ENCODE assay signal across 17 cellular contexts in the genomic region with DNA sequence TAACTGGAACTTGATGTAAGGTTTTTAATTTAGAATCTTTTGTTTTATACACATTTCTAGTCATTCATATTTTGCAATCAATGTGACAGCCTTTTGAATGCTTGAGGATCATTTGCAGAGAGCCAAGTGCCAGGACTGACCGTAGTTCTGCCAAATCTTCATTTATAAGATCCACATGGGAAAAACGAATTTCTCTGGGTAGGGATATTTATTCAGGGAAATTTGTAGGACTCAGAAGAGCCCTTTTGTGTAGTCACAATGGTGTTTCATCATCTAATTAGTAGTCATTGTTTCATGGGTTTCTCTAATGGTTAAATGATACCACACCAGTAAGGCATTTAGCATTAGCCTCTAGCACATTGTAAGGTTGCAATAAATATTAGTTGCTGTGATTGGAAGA.
DNase-seq lines count a peak whose midpoint lies in the region; ATAC-seq, FAIRE-seq and TF ChIP-seq lines count a peak whose summit lies in the region.
"Had no signal": no experiment of that assay in that cellular context is flagged by ENCODE, and none has a peak within 500 bp of the region (broad histone marks: within the 10 kb centered on the region; RNA-seq: fewer than 3 reads in every experiment).

No MANE protein-coding gene starts in this region.

- no peak overlapping the region for H3K4me3 Mint-ChIP-seq in WTC11
- H3K4me3 Mint-ChIP-seq: CD4-positive, alpha-beta memory T cell had no signal

- no peaks in the 10 kb centered on the region; the same call in 1 of the 2 replicates for H3K36me3 Mint-ChIP-seq in WTC11

- H3F3A ChIP-seq in SK-N-SH (replicated peaks; ENCODE audit: insufficient read depth) (peaks cover 48% of the 10 kb centered on the region), smooth muscle cell (ENCODE audit: low read depth) (peaks cover 12% of the 10 kb centered on the region)

- H3K27me3 ChIP-seq in SK-N-SH (ENCODE audit: insufficient read depth), result no peaks in the 10 kb centered on the region
- no peaks in the 10 kb centered on the region for H3K27me3 ChIP-seq in foreskin keratinocyte
- no peaks in the 10 kb centered on the region for H3K27me3 ChIP-seq in smooth muscle cell (ENCODE audit: low read depth)
- H3K27me3 ChIP-seq in small intestine (ENCODE audit: control insufficient read depth in 2 of 2, insufficient read depth in 2 of 2, low read length in 2 of 2), result no peaks in the 10 kb centered on the region
- no peaks in the 10 kb centered on the region for H3K27me3 ChIP-seq in H7 (ENCODE audit: control insufficient read depth, insufficient read depth, low read length)

- POLR2A ChIA-PET in SK-N-SH (lab: Yijun Ruan, JAX), result no interaction called here
- POLR2A ChIA-PET in WTC11 (lab: Charles Lee), result no interaction called here

- H2AFZ ChIP-seq in SK-N-SH (ENCODE audit: low read depth) (no peak overlapping the region), smooth muscle cell (ENCODE audit: low read depth) (no peak overlapping the region)

- H3K4me1 Mint-ChIP-seq in WTC11, result peaks cover 63% of the 10 kb centered on the region

- H3K36me3 ChIP-seq in SK-N-SH (replicated peaks in 1 of 2; ENCODE audit: control insufficient read depth in 1 of 2, insufficient read depth in 2 of 2, low read length in 1 of 2) (peaks cover 39 to 75% of the 10 kb centered on the region in 2 experiments), smooth muscle cell (ENCODE audit: low read depth) (peaks cover 27% of the 10 kb centered on the region), small intestine (ENCODE audit: control insufficient read depth in 2 of 2, insufficient read depth in 2 of 2, low read length in 2 of 2) (peaks cover 0 to 11% of the 10 kb centered on the region in 2 donors), H7 (replicated peaks; ENCODE audit: control insufficient read depth, insufficient read depth, low read length) (no peaks in the 10 kb centered on the region)

- H3K4me2 ChIP-seq in SK-N-SH (peak overlapping the region; percentile 7; the same call in 1 of the 2 replicates), smooth muscle cell (no peak overlapping the region)

- H3K27me3 Mint-ChIP-seq in WTC11 (ENCODE audit: low read depth), result no peaks in the 10 kb centered on the region
- H3K27me3 Mint-ChIP-seq: CD4-positive, alpha-beta memory T cell had no signal

- ATAC-seq in SK-N-SH treated with all-trans-retinoic acid at 6 μM for 48 hours, result no peak
- ATAC-seq in WTC11, result no peak
- no peak for ATAC-seq in foreskin keratinocyte

- TF ChIP-seq RAD21 in SK-N-SH (IDR thresholded peaks at IDR 0.05; ENCODE audit: low read length), result no peak

- CTCF ChIA-PET in SK-N-SH (lab: Yijun Ruan, JAX), result interaction anchor here (1.4 kb wide), 1 partner anchor 101 kb away, joined by 7 read pairs; no protein-coding TSS in a partner anchor
- CTCF ChIA-PET in WTC11 (lab: Charles Lee), result no interaction called here

- peak overlapping the region; percentile 67 for H3K27ac Mint-ChIP-seq in WTC11
- H3K27ac Mint-ChIP-seq: CD4-positive, alpha-beta memory T cell had no signal

- no peaks in the 10 kb centered on the region for H3K9me2 ChIP-seq in SK-N-SH

- H3K4me3 ChIP-seq in SK-N-SH (ENCODE audit: low read depth in 2 of 2, low read length in 1 of 2), result no peak overlapping the region
- no peak overlapping the region for H3K4me3 ChIP-seq in smooth muscle cell
- no peak overlapping the region for H3K4me3 ChIP-seq in small intestine (ENCODE audit: low read depth in 1 of 2, low read length in 2 of 2)
- H3K4me3 ChIP-seq in H7 (ENCODE audit: insufficient read depth, low read depth, low read length), result no peak overlapping the region

- H3K4me1 ChIP-seq in SK-N-SH (ENCODE audit: control insufficient read depth in 1 of 2, insufficient read depth in 2 of 2, low read depth in 1 of 2, low read length in 1 of 2) (peaks cover 2 to 25% of the 10 kb centered on the region in 2 experiments; a peak in 3 of 4 replicates), foreskin keratinocyte (peaks cover 14% of the 10 kb centered on the region), smooth muscle cell (ENCODE audit: low read depth) (no peaks in the 10 kb centered on the region), small intestine (ENCODE audit: control insufficient read depth in 2 of 2, insufficient read depth in 1 of 2, low read depth in 1 of 2, low read length in 1 of 2) (peaks cover 4 to 6% of the 10 kb centered on the region in 2 donors)

- no peak for FAIRE-seq in small intestine (lab: Jason Lieb, UNC)

- peaks cover 100% of the 10 kb centered on the region for H3K79me2 ChIP-seq in SK-N-SH (ENCODE audit: insufficient read depth)
- peaks cover 33% of the 10 kb centered on the region for H3K79me2 ChIP-seq in smooth muscle cell (ENCODE audit: low read depth)

- H3K9me3 ChIP-seq in SK-N-SH (no peaks in the 10 kb centered on the region), smooth muscle cell (replicated peaks; ENCODE audit: low read depth) (no peaks in the 10 kb centered on the region), small intestine (ENCODE audit: control insufficient read depth, low read depth) (no peaks in the 10 kb centered on the region)

- H4K20me1 ChIP-seq in SK-N-SH (ENCODE audit: insufficient read depth) (peaks cover 86% of the 10 kb centered on the region), smooth muscle cell (ENCODE audit: low read depth) (peaks cover 90% of the 10 kb centered on the region)

- no peak for TF ChIP-seq CTCF in SK-N-SH (IDR thresholded peaks at IDR 0.05)
- TF ChIP-seq CTCF in WTC11 (IDR thresholded peaks at IDR 0.05), result no peak
- TF ChIP-seq CTCF in foreskin keratinocyte (conservative IDR thresholded peaks at IDR 0.05), result no peak
- TF ChIP-seq CTCF in smooth muscle cell (IDR thresholded peaks at IDR 0.05; ENCODE audit: borderline replicate concordance, insufficient read depth, poor library complexity, severe bottlenecking), result no peak

- no peak overlapping the region for H3K9ac ChIP-seq in SK-N-SH
- no peak overlapping the region for H3K9ac ChIP-seq in smooth muscle cell (ENCODE audit: low read depth)

- peak overlapping the region in 1 of 2 experiments; percentile 34; a peak in 1 of 4 replicates for H3K27ac ChIP-seq in SK-N-SH (ENCODE audit: low read depth in 2 of 2, low read length in 1 of 2)
- peak overlapping the region; percentile 30 for H3K27ac ChIP-seq in foreskin keratinocyte
- peak overlapping the region; percentile 34 for H3K27ac ChIP-seq in smooth muscle cell (ENCODE audit: low read depth)
- peak overlapping the region in 1 of 2 donors; percentile 76 for H3K27ac ChIP-seq in small intestine (ENCODE audit: low read depth in 1 of 2, low read length in 1 of 2)
- H3K27ac ChIP-seq: 22Rv1 had no signal

- 94% methylated on average over 2 of the region's 2 CpGs for WGBS in SK-N-SH (ENCODE audit: low lambda C conversion rate)
- 94% methylated on average over 2 of the region's 2 CpGs for WGBS in smooth muscle cell (ENCODE audit: low lambda C conversion rate)
- 89 to 93% (median 91%) methylated on average over 2 of the region's 2 CpGs for WGBS in small intestine, 3 donors

- peaks cover 5% of the 10 kb centered on the region for H3K9me3 Mint-ChIP-seq in WTC11
- H3K9me3 Mint-ChIP-seq: CD4-positive, alpha-beta memory T cell had no signal

- no peak for TF ChIP-seq EP300 in SK-N-SH (IDR thresholded peaks at IDR 0.05; ENCODE audit: borderline replicate concordance in 1 of 2, low read depth in 1 of 2, low read length in 1 of 2)

- no peak for DNase-seq in SK-N-SH
- no peak for DNase-seq in WTC11 (ENCODE audit: low spot score)
- DNase-seq in foreskin keratinocyte, result no peak
- DNase-seq in smooth muscle cell (lab: John Stamatoyannopoulos, UW; ENCODE audit: unreplicated experiment), result no peak
- no peak for DNase-seq in small intestine
- DNase-seq in H7, result no peak
- no peak for DNase-seq in NCI-H1105 (lab: John Stamatoyannopoulos, UW)
- DNase-seq: Calu3; CD4-positive, alpha-beta memory T cell; GOT3; KBM-7; NCI-H1436 treated with DMSO at 0.1 percent for 48 hours; NCI-H2029 treated with DMSO at 0.1 percent for 48 hours; NCI-H510A treated with DMSO at 0.1 percent for 48 hours; SHP77 had no signal

TF ChIP-seq in SK-N-SH, 30 proteins besides CTCF, POLR2A, EP300 and RAD21 (continues in another document):
- TF ChIP-seq RFX5 (IDR thresholded peaks at IDR 0.05; ENCODE audit: low read length) (no peak), ELF1 (IDR thresholded peaks at IDR 0.05) (no peak), RXRA (IDR thresholded peaks at IDR 0.05; ENCODE audit: borderline replicate concordance, low read depth) (no peak)
- TF ChIP-seq, protein P1, sequence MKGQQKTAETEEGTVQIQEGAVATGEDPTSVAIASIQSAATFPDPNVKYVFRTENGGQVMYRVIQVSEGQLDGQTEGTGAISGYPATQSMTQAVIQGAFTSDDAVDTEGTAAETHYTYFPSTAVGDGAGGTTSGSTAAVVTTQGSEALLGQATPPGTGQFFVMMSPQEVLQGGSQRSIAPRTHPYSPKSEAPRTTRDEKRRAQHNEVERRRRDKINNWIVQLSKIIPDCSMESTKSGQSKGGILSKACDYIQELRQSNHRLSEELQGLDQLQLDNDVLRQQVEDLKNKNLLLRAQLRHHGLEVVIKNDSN (IDR thresholded peaks at IDR 0.05; ENCODE audit: borderline replicate concordance, low read depth), result no peak

TF ChIP-seq in SK-N-SH treated with all-trans-retinoic acid at 6 μM for 48 hours, 23 proteins besides CTCF, POLR2A, EP300 and RAD21 (continues in another document):
- no peak for TF ChIP-seq GLIS3 (CRISPR knock-in tag; IDR thresholded peaks at IDR 0.05)
- no peak for TF ChIP-seq CSDC2 (CRISPR knock-in tag; IDR thresholded peaks at IDR 0.05)
- TF ChIP-seq TCF4 (CRISPR knock-in tag; IDR thresholded peaks at IDR 0.05; ENCODE audit: borderline replicate concordance), result no peak

TF ChIP-seq in WTC11, 78 proteins besides CTCF, POLR2A, EP300 and RAD21 (continues in another document):
- TF ChIP-seq, protein P2, sequence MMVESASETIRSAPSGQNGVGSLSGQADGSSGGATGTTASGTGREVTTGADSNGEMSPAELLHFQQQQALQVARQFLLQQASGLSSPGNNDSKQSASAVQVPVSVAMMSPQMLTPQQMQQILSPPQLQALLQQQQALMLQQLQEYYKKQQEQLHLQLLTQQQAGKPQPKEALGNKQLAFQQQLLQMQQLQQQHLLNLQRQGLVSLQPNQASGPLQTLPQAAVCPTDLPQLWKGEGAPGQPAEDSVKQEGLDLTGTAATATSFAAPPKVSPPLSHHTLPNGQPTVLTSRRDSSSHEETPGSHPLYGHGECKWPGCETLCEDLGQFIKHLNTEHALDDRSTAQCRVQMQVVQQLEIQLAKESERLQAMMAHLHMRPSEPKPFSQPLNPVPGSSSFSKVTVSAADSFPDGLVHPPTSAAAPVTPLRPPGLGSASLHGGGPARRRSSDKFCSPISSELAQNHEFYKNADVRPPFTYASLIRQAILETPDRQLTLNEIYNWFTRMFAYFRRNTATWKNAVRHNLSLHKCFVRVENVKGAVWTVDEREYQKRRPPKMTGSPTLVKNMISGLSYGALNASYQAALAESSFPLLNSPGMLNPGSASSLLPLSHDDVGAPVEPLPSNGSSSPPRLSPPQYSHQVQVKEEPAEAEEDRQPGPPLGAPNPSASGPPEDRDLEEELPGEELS (CRISPR knock-in tag; IDR thresholded peaks at IDR 0.05), result no peak
- no peak for TF ChIP-seq ZNF317 (CRISPR knock-in tag; IDR thresholded peaks at IDR 0.05; ENCODE audit: borderline replicate concordance, low read depth)
- TF ChIP-seq ZNF396 (CRISPR knock-in tag; IDR thresholded peaks at IDR 0.05; ENCODE audit: borderline replicate concordance), result no peak
